ENCODE assay signal across 23 cellular contexts in genomic region chr4:178322524-178323183, GRCh38.
"Had no signal": no experiment of that assay in that cellular context is flagged by ENCODE, and none has a peak within 500 bp of the region (broad histone marks: within the 10 kb centered on the region; RNA-seq: fewer than 3 reads in every experiment).

No MANE protein-coding gene starts in this region.

- H3K9me3 ChIP-seq: lower lobe of right lung, testis, uterus had no signal

- DNase-seq: dermis blood vessel endothelial cell; effector memory CD4-positive, alpha-beta T cell; erythroblast; left cardiac atrium; left ventricle myocardium inferior; lower lobe of right lung; natural killer cell; psoas muscle; right cardiac atrium; spleen; stimulated activated CD4-positive, alpha-beta T cell treated with anti-CD3 and anti-CD28 coated beads, Interleukin-4, amount 100 ng/mL, for 4 hours; stimulated activated naive CD8-positive, alpha-beta T cell treated with anti-CD3 and anti-CD28 coated beads, Interleukin-15, Interleukin-2, amounts not matched to agents 100 U/mL and 50 U/mL, for 24 hours; substantia nigra; testis; tibial artery; upper lobe of left lung; uterus had no signal

- H3K27me3 Mint-ChIP-seq: stimulated activated memory B cell treated with anti-CD40 and anti-IgM and Interleukin-4, amounts not matched to agents 10 μg/mL and 1 μg/mL and 100 μg/mL, for 72 hours had no signal

- H3K27me3 ChIP-seq: neutrophil, spleen, testis, tibial artery, upper lobe of left lung, uterus had no signal

- H3K27ac ChIP-seq: coronary artery, left ventricle myocardium inferior, lower lobe of right lung, neutrophil, psoas muscle, skin epidermis, spleen, testis, tibial artery, upper lobe of left lung, uterus had no signal

- FAIRE-seq: endometrium had no signal

- H3K4me1 Mint-ChIP-seq: natural killer cell; neural crest cell; stimulated activated memory B cell treated with anti-CD40 and anti-IgM and Interleukin-4, amounts not matched to agents 10 μg/mL and 1 μg/mL and 100 μg/mL, for 72 hours had no signal

- H3K36me3 ChIP-seq: left ventricle myocardium inferior, lower lobe of right lung, neutrophil, spleen, tibial artery, upper lobe of left lung, uterus had no signal

- ATAC-seq: left cardiac atrium; lower lobe of right lung; natural killer cell; psoas muscle; right cardiac atrium; stimulated activated memory B cell treated with anti-CD40 and anti-IgM and Interleukin-4, amounts not matched to agents 10 μg/mL and 1 μg/mL and 100 μg/mL, for 72 hours; stimulated activated naive CD8-positive, alpha-beta T cell treated with anti-CD3 and anti-CD28 coated beads, Interleukin-15, Interleukin-2, amounts not matched to agents 100 U/mL and 50 U/mL, for 24 hours had no signal

- H3K27ac Mint-ChIP-seq: natural killer cell; stimulated activated memory B cell treated with anti-CD40 and anti-IgM and Interleukin-4, amounts not matched to agents 10 μg/mL and 1 μg/mL and 100 μg/mL, for 72 hours had no signal

- H3K4me3 Mint-ChIP-seq: natural killer cell; neural crest cell; stimulated activated memory B cell treated with anti-CD40 and anti-IgM and Interleukin-4, amounts not matched to agents 10 μg/mL and 1 μg/mL and 100 μg/mL, for 72 hours had no signal

- H3K4me3 ChIP-seq: coronary artery, left ventricle myocardium inferior, lower lobe of right lung, psoas muscle, skin epidermis, spleen, testis, tibial artery, upper lobe of left lung, uterus had no signal

- H3K4me1 ChIP-seq: left ventricle myocardium inferior, lower lobe of right lung, psoas muscle, spleen, testis, tibial artery, upper lobe of left lung, uterus had no signal

- H3K36me3 Mint-ChIP-seq: stimulated activated memory B cell treated with anti-CD40 and anti-IgM and Interleukin-4, amounts not matched to agents 10 μg/mL and 1 μg/mL and 100 μg/mL, for 72 hours had no signal
